21 cellular contexts compared by ENCODE assay signal in genomic region chr12:75836533-75836932, GRCh38.
DNase-seq lines count a peak whose midpoint lies in the region; ATAC-seq, FAIRE-seq and TF ChIP-seq lines count a peak whose summit lies in the region.
"Had no signal": no experiment of that assay in that cellular context is flagged by ENCODE, and none has a peak within 500 bp of the region (broad histone marks: within the 10 kb centered on the region; RNA-seq: fewer than 3 reads in every experiment).

No MANE protein-coding gene starts in this region.

- H3K18ac ChIP-seq in neuronal stem cell (ENCODE audit: low read length): no peak overlapping the region

- H3K79me1 ChIP-seq in neuronal stem cell (ENCODE audit: low read depth, low read length): no peaks in the 10 kb centered on the region

- FAIRE-seq in A204.1 (lab: Jason Lieb, UNC): peak; percentile 76
- FAIRE-seq: G401.6, HTR-8/SVneo had no signal

- no peak overlapping the region for H2AFZ ChIP-seq in neuronal stem cell (ENCODE audit: low read length)
- H2AFZ ChIP-seq: GM23248 had no signal

- H3K36me3 Mint-ChIP-seq in glutamatergic neuron (ENCODE audit: unreplicated experiment): peaks cover 4% of the 10 kb centered on the region

- DNase-seq in COLO829 (ENCODE audit: low spot score) (peak; percentile 85), WERI-Rb-1 (no peak), glutamatergic neuron (no peak), psoas muscle (no peak), caudate nucleus (lab: John Stamatoyannopoulos, UW) (no peak), neuronal stem cell (ENCODE audit: low spot score) (no peak)
- DNase-seq in activated naive CD4-positive, alpha-beta T cell treated with anti-CD3 and anti-CD28 coated beads, Interleukin-2, amount 50 U/mL, for 16 hours: no peak
- DNase-seq: Calu3; CD4-positive, alpha-beta T cell; DMS79; GM23248; HCEC 1CT; NCI-H1105 treated with DMSO at 0.1 percent for 48 hours; NCI-H187; NCI-H82; SW 1271 had no signal

- H2BK120ac ChIP-seq in neuronal stem cell (ENCODE audit: low read depth, low read length): no peak overlapping the region

- H4K8ac ChIP-seq in neuronal stem cell (ENCODE audit: low read depth, low read length): no peak overlapping the region

- H3K27ac Mint-ChIP-seq in glutamatergic neuron (ENCODE audit: unreplicated experiment): peak overlapping the region; percentile 99
- H3K27ac Mint-ChIP-seq: CD4-positive, alpha-beta T cell had no signal

- H3K4ac ChIP-seq in neuronal stem cell (ENCODE audit: low read length): no peak overlapping the region

- no peak overlapping the region for H3K4me2 ChIP-seq in neuronal stem cell (ENCODE audit: insufficient read depth, low read length, poor library complexity, severe bottlenecking)

- no peak overlapping the region for H3K14ac ChIP-seq in neuronal stem cell (ENCODE audit: low read length)

- H3K4me3 ChIP-seq in WERI-Rb-1 (ENCODE audit: low read depth, low read length) (no peak overlapping the region), psoas muscle (no peak overlapping the region), neuronal stem cell (ENCODE audit: low read length in 2 of 2) (no peak overlapping the region)
- H3K4me3 ChIP-seq: GM23248 had no signal

- peaks cover 58% of the 10 kb centered on the region for H3K4me1 Mint-ChIP-seq in glutamatergic neuron (ENCODE audit: low read depth, unreplicated experiment)

- H3K9me3 ChIP-seq in WERI-Rb-1 (ENCODE audit: severe bottlenecking) (no peaks in the 10 kb centered on the region), psoas muscle (no peaks in the 10 kb centered on the region), neuronal stem cell (replicated peaks in 1 of 2; ENCODE audit: control insufficient read depth in 2 of 2, insufficient read depth in 1 of 2, low read depth in 1 of 2, low read length in 2 of 2) (peaks cover 0 to under 1% of the 10 kb centered on the region in 2 donors)
- H3K9me3 ChIP-seq: BE2C had no signal

- H3K27me3 Mint-ChIP-seq in glutamatergic neuron (ENCODE audit: unreplicated experiment): peaks cover 17% of the 10 kb centered on the region

- no peak overlapping the region for H2BK12ac ChIP-seq in neuronal stem cell (ENCODE audit: low read length)

- H3K27me3 ChIP-seq in WERI-Rb-1 (ENCODE audit: insufficient read depth, low read depth, severe bottlenecking) (no peaks in the 10 kb centered on the region), psoas muscle (ENCODE audit: insufficient read depth in 3 of 3, low read length in 2 of 3) (no peaks in the 10 kb centered on the region), neuronal stem cell (ENCODE audit: control insufficient read depth in 3 of 3, insufficient read depth in 3 of 3, low read depth in 1 of 3, low read length in 3 of 3) (no peaks in the 10 kb centered on the region)
- H3K27me3 ChIP-seq: BE2C had no signal

- no peak for ATAC-seq in psoas muscle

- H2BK5ac ChIP-seq in neuronal stem cell (ENCODE audit: low read length): no peak overlapping the region

- H2BK15ac ChIP-seq in neuronal stem cell (ENCODE audit: low read length): no peak overlapping the region

- H2AK5ac ChIP-seq in neuronal stem cell (ENCODE audit: low read depth, low read length): no peak overlapping the region

- no peak overlapping the region for H3K23ac ChIP-seq in neuronal stem cell (ENCODE audit: low read depth, low read length, poor library complexity)

- intact Hi-C loops in psoas muscle (cut with DNase I): no loop called here

- no peak overlapping the region for H3K9ac ChIP-seq in neuronal stem cell (ENCODE audit: low read depth, low read length, poor library complexity)
- H3K9ac ChIP-seq: GM23248 had no signal

- TF ChIP-seq CTCF in WERI-Rb-1 (IDR thresholded peaks at IDR 0.05; ENCODE audit: low read depth, low read length): no peak
- no peak for TF ChIP-seq CTCF in glutamatergic neuron (IDR thresholded peaks at IDR 0.05; ENCODE audit: partially characterized antibody, unreplicated experiment)
- no peak for TF ChIP-seq CTCF in psoas muscle (IDR thresholded peaks at IDR 0.05)

- H3K36me3 ChIP-seq in WERI-Rb-1 (no peaks in the 10 kb centered on the region), psoas muscle (ENCODE audit: insufficient read depth in 1 of 2, low read depth in 1 of 2) (no peaks in the 10 kb centered on the region), neuronal stem cell (replicated peaks in 1 of 2; ENCODE audit: control insufficient read depth in 2 of 2, insufficient read depth in 2 of 2, low read length in 2 of 2) (no peaks in the 10 kb centered on the region)
- H3K36me3 ChIP-seq: BE2C had no signal

- no peak overlapping the region for H3K4me3 Mint-ChIP-seq in glutamatergic neuron (ENCODE audit: unreplicated experiment)
- H3K4me3 Mint-ChIP-seq: CD4-positive, alpha-beta T cell had no signal

- peak overlapping the region; percentile 85 for H3K27ac ChIP-seq in WERI-Rb-1
- no peak overlapping the region for H3K27ac ChIP-seq in psoas muscle
- no peak overlapping the region for H3K27ac ChIP-seq in caudate nucleus (ENCODE audit: low read depth, low read length)
- H3K27ac ChIP-seq in neuronal stem cell (replicated peaks; ENCODE audit: low read length): no peak overlapping the region
- H3K27ac ChIP-seq: GM23248, HL-60 had no signal

- H4K91ac ChIP-seq in neuronal stem cell (ENCODE audit: low read depth, low read length, poor library complexity): no peak overlapping the region

- H3K4me1 ChIP-seq in psoas muscle (no peaks in the 10 kb centered on the region), neuronal stem cell (ENCODE audit: control insufficient read depth in 2 of 2, insufficient read depth in 1 of 2, low read depth in 1 of 2, low read length in 2 of 2) (peaks cover 0 to 1% of the 10 kb centered on the region in 2 donors)

- peaks cover 18% of the 10 kb centered on the region for H3K9me3 Mint-ChIP-seq in glutamatergic neuron (ENCODE audit: unreplicated experiment)
